In genomic region chr6:78868124-78868523, GRCh38 we compare ENCODE assay signal across 8 cellular contexts. TPM values are rescaled to one million over a fixed set of nuclear protein-coding genes. Genes with fewer than 3 reads are reported as not detected.
DNase-seq lines count a peak whose midpoint lies in the region; ATAC-seq and TF ChIP-seq lines count a peak whose summit lies in the region.

No MANE protein-coding gene starts in this region.

- DNase-seq in HAP-1 (ENCODE audit: low spot score in 2 of 2) (no peak), ascending aorta (ENCODE audit: low spot score in 2 of 2) (no peak), lung (ENCODE audit: low spot score) (no peak), NCI-H2227 treated with DMSO at 0.1 percent for 48 hours (lab: John Stamatoyannopoulos, UW) (no peak), NCI-H524 (lab: John Stamatoyannopoulos, UW) (no peak), GM19240 (ENCODE audit: insufficient read length, low spot score) (no peak)

- peaks cover 31% of the 10 kb centered on the region for H3K4me1 ChIP-seq in HAP-1
- peaks cover 0 to 2% of the 10 kb centered on the region in 2 donors for H3K4me1 ChIP-seq in ascending aorta
- H3K4me1 ChIP-seq in lung (ENCODE audit: control insufficient read depth in 2 of 2, insufficient read depth in 2 of 2, low read length in 2 of 2), result peaks cover 0 to 2% of the 10 kb centered on the region in 2 donors

- H3K9me3 ChIP-seq in HAP-1, result no peaks in the 10 kb centered on the region
- no peaks in the 10 kb centered on the region for H3K9me3 ChIP-seq in ascending aorta
- H3K9me3 ChIP-seq in lung (ENCODE audit: control insufficient read depth in 2 of 2, insufficient read depth in 1 of 2, low read length in 1 of 2), result no peaks in the 10 kb centered on the region

- TF ChIP-seq CTCF in 22Rv1 (IDR thresholded peaks at IDR 0.05) (no peak), ascending aorta (IDR thresholded peaks at IDR 0.05) (no peak), lung (IDR thresholded peaks at IDR 0.05; ENCODE audit: control extremely low read depth, extremely low read depth) (no peak)

- intact Hi-C loops in ascending aorta (cut with DNase I), result no loop called here

- no peaks in the 10 kb centered on the region for H3K27me3 ChIP-seq in HAP-1 (ENCODE audit: low read depth)
- H3K27me3 ChIP-seq in ascending aorta, result no peaks in the 10 kb centered on the region
- no peaks in the 10 kb centered on the region for H3K27me3 ChIP-seq in lung (ENCODE audit: control insufficient read depth, insufficient read depth)

- ATAC-seq in lung (ENCODE audit: insufficient read depth, low FRiP score) (no peak), GM18519 (IDR thresholded peaks at IDR 0.05; ENCODE audit: low FRiP score, unreplicated experiment) (no peak)

- 33 to 36% methylated on average over 8 of the region's 8 CpGs for WGBS in lung, 2 donors

- H3K4me3 ChIP-seq in HAP-1, result peak overlapping the region; percentile 71
- H3K4me3 ChIP-seq in ascending aorta, result peak overlapping the region; percentile 88 to 92
- peak overlapping the region; percentile 92 for H3K4me3 ChIP-seq in lung

- H3K27ac ChIP-seq in 22Rv1 (peak overlapping the region; percentile 84), ascending aorta (no peak overlapping the region), lung (ENCODE audit: low read depth in 1 of 2, low read length in 1 of 2) (peak overlapping the region in 1 of 2 donors; percentile 67)

- in situ Hi-C loops in HAP-1 (cut with MboI; ENCODE audit: low sequenced_read_pairs), result no loop called here

- peaks cover 4% of the 10 kb centered on the region; the same call in 1 of the 2 replicates for H3K36me3 ChIP-seq in HAP-1 (replicated peaks)
- no peaks in the 10 kb centered on the region for H3K36me3 ChIP-seq in ascending aorta
- no peaks in the 10 kb centered on the region for H3K36me3 ChIP-seq in lung (ENCODE audit: control insufficient read depth in 2 of 2, insufficient read depth in 2 of 2, low read length in 2 of 2)

RNA-seq across cellular contexts. Expression of gene IRAK1BP1, which starts 0.8 kb away (rescaled TPM):
- total RNA-seq in ascending aorta (2.7 TPM), lung (10 to 100 TPM in 1 of 2 donors, 1 to 10 TPM in 1; 6.8 to 18.9 TPM)
- 1 to 10 TPM; 1.5 to 3.4 TPM for polyA plus RNA-seq in lung
